14 cellular contexts compared by ENCODE assay signal in genomic region chr2:235394278-235394828, GRCh38.
DNase-seq lines count a peak whose midpoint lies in the region; ATAC-seq and TF ChIP-seq lines count a peak whose summit lies in the region.
"Had no signal": no experiment of that assay in that cellular context is flagged by ENCODE, and none has a peak within 500 bp of the region (broad histone marks: within the 10 kb centered on the region; RNA-seq: fewer than 3 reads in every experiment).

No MANE protein-coding gene starts in this region.

- no peaks in the 10 kb centered on the region for H3K27me3 Mint-ChIP-seq in MCF 10A (ENCODE audit: insufficient read depth, unreplicated experiment)

- TF ChIP-seq EP300 in esophagus muscularis mucosa (IDR thresholded peaks at IDR 0.05) = no peak

- H3K36me3 Mint-ChIP-seq in MCF 10A (ENCODE audit: insufficient read depth, unreplicated experiment) = peaks cover 5% of the 10 kb centered on the region

- H3K27ac Mint-ChIP-seq in MCF 10A (ENCODE audit: low read depth, unreplicated experiment) = peak overlapping the region; percentile 69
- H3K27ac Mint-ChIP-seq: activated B cell treated with CpG ODN at 0.5 μM for 24 hours had no signal

- CTCF ChIA-PET in MCF 10A (lab: Yijun Ruan, JAX) = interaction anchor here (0.6 to 0.8 kb wide), 3 partner anchors 9 to 369 kb away, joined by 3 read pairs; no protein-coding TSS in a partner anchor

- intact Hi-C loops in MCF 10A (cut with micrococcal nuclease) = no loop called here
- intact Hi-C loops in breast epithelium (cut with DNase I; ENCODE audit: low total_unique reads) = no loop called here
- intact Hi-C loops in esophagus muscularis mucosa (cut with DNase I) = no loop called here

- TF ChIP-seq POLR2A in breast epithelium (IDR thresholded peaks at IDR 0.05) = no peak
- no peak for TF ChIP-seq POLR2A in esophagus muscularis mucosa (IDR thresholded peaks at IDR 0.05; ENCODE audit: low read depth)

- H3K27ac ChIP-seq in breast epithelium (no peak overlapping the region), esophagus muscularis mucosa (replicated peaks in 1 of 4) (no peak overlapping the region)

- ATAC-seq in GM18502 (IDR thresholded peaks at IDR 0.05; ENCODE audit: poor library complexity, unreplicated experiment) (no peak), GM18498 (IDR thresholded peaks at IDR 0.05; ENCODE audit: unreplicated experiment) (no peak)
- ATAC-seq: naive thymus-derived CD8-positive, alpha-beta T cell had no signal

- peak overlapping the region; percentile 59 for H3K4me3 Mint-ChIP-seq in MCF 10A (ENCODE audit: unreplicated experiment)
- H3K4me3 Mint-ChIP-seq: activated B cell treated with CpG ODN at 0.5 μM for 24 hours; naive thymus-derived CD8-positive, alpha-beta T cell had no signal

- 84% methylated on average over 12 of the region's 12 CpGs for WGBS in esophagus muscularis mucosa

- H3K27me3 ChIP-seq in breast epithelium (no peaks in the 10 kb centered on the region), esophagus muscularis mucosa (peaks cover 0 to 17% (median 0%) of the 10 kb centered on the region in 4 donors)

- POLR2A ChIA-PET in MCF 10A (lab: Yijun Ruan, JAX) = interaction anchor here (0.7 to 1.6 kb wide), 5 partner anchors 8 to 1063 kb away, joined by 3 to 5 read pairs (median 4); no protein-coding TSS in a partner anchor

- DNase-seq in MCF 10A (ENCODE audit: unreplicated experiment) = peak; percentile 95
- no peak for DNase-seq in breast epithelium (ENCODE audit: low spot score in 2 of 2)
- DNase-seq in T1000 (lab: John Stamatoyannopoulos, UW) = peak; percentile 61
- DNase-seq in foreskin fibroblast = peak; percentile 30 to 47
- DNase-seq in activated CD8-positive, alpha-beta memory T cell treated with anti-CD3 and anti-CD28 coated beads, Interleukin-2, amount 50 U/mL, for 4 hours = no peak
- DNase-seq in esophagus muscularis mucosa (ENCODE audit: extremely low spot score) = no peak
- DNase-seq: activated B cell treated with CpG ODN at 0.5 μM for 24 hours; activated effector memory CD4-positive, alpha-beta T cell treated with anti-CD3 and anti-CD28 coated beads, Interleukin-2, amount 50 U/mL, for 16 hours; KG1; naive thymus-derived CD8-positive, alpha-beta T cell; Right ventricle myocardium superior; stimulated activated CD4-positive, alpha-beta T cell treated with anti-CD3 and anti-CD28 coated beads, Interleukin-12 subunit alpha, Interleukin-12 subunit beta, amount 100 ng/mL, for 4 hours had no signal

- H3K36me3 ChIP-seq in breast epithelium (no peaks in the 10 kb centered on the region), esophagus muscularis mucosa (no peaks in the 10 kb centered on the region)

- H3K9me3 Mint-ChIP-seq in MCF 10A (ENCODE audit: unreplicated experiment) = no peaks in the 10 kb centered on the region

- TF ChIP-seq CTCF in MCF 10A (IDR thresholded peaks at IDR 0.05; ENCODE audit: unreplicated experiment) = peak; percentile 17
- no peak for TF ChIP-seq CTCF in breast epithelium (IDR thresholded peaks at IDR 0.05)
- no peak for TF ChIP-seq CTCF in foreskin fibroblast (IDR thresholded peaks at IDR 0.05; ENCODE audit: low read depth, low read length)
- TF ChIP-seq CTCF in esophagus muscularis mucosa (IDR thresholded peaks at IDR 0.05) = no peak

- peaks cover 28% of the 10 kb centered on the region for H3K4me1 Mint-ChIP-seq in MCF 10A (ENCODE audit: insufficient read depth, unreplicated experiment)
- H3K4me1 Mint-ChIP-seq: activated B cell treated with CpG ODN at 0.5 μM for 24 hours had no signal

- no peaks in the 10 kb centered on the region for H3K9me3 ChIP-seq in breast epithelium
- H3K9me3 ChIP-seq in esophagus muscularis mucosa = no peaks in the 10 kb centered on the region

- H3K4me3 ChIP-seq in breast epithelium = no peak overlapping the region
- H3K4me3 ChIP-seq in foreskin fibroblast (ENCODE audit: low read depth in 1 of 2, low read length in 2 of 2) = no peak overlapping the region
- H3K4me3 ChIP-seq in esophagus muscularis mucosa = no peak overlapping the region

- no TSS peak for BruUV-seq in MCF 10A (replicated peaks; lab: Mats Ljungman, UMichigan)

- no peaks in the 10 kb centered on the region for H3K4me1 ChIP-seq in breast epithelium
- no peaks in the 10 kb centered on the region for H3K4me1 ChIP-seq in esophagus muscularis mucosa

Comparison
In these comparisons a context has a peak if more than half of its experiments do, and no peak if none do; other contexts are left out.
1. DNase-seq: peak in MCF 10A (single experiment), T1000 (single experiment) and foreskin fibroblast (2 of 2); none in breast epithelium (0 of 2), activated CD8-positive, alpha-beta memory T cell treated with anti-CD3 and anti-CD28 coated beads, Interleukin-2, amount 50 U/mL, for 4 hours (single experiment) and esophagus muscularis mucosa (single experiment).